ENCODE assay signal across 9 cellular contexts in genomic region chr3:25441234-25441856, GRCh38. TPM values are rescaled to one million over a fixed set of nuclear protein-coding genes. Genes with fewer than 3 reads are reported as not detected.
DNase-seq lines count a peak whose midpoint lies in the region; ATAC-seq, FAIRE-seq and TF ChIP-seq lines count a peak whose summit lies in the region.
"Had no signal": no experiment of that assay in that cellular context is flagged by ENCODE, and none has a peak within 500 bp of the region (broad histone marks: within the 10 kb centered on the region; RNA-seq: fewer than 3 reads in every experiment).

No MANE protein-coding gene starts in this region.

- peak in 1 of 2 experiments; percentile 43 for DNase-seq in Caco-2
- no peak for DNase-seq in GM12878 (ENCODE audit: low read depth, low spot score)
- DNase-seq in neural progenitor cell (ENCODE audit: low spot score), result peak; percentile 8
- no peak for DNase-seq in cortex of kidney (lab: John Stamatoyannopoulos, UW)
- DNase-seq in suprapubic skin (ENCODE audit: low spot score in 2 of 2), result no peak
- DNase-seq in DMS153 treated with DMSO at 0.1 percent for 48 hours (lab: John Stamatoyannopoulos, UW; ENCODE audit: unreplicated experiment), result no peak
- DNase-seq: NCI-H1105 had no signal

- POLR2A ChIA-PET in Caco-2 (lab: Charles Lee), result no interaction called here
- POLR2A ChIA-PET in GM12878 (lab: Charles Lee), result no interaction called here

- H3K9ac ChIP-seq in KMS-11, result no peak overlapping the region
- H3K9ac ChIP-seq in GM12878 (ENCODE audit: control insufficient read depth, insufficient read depth, low read length), result no peak overlapping the region
- H3K9ac ChIP-seq in neural progenitor cell, result no peak overlapping the region

- in situ Hi-C loops in GM12878 (cut with MboI), result no loop called here

- H3K27ac ChIP-seq in KMS-11, result no peak overlapping the region
- no peak overlapping the region for H3K27ac ChIP-seq in GM12878 (ENCODE audit: control insufficient read depth, insufficient read depth)
- no peak overlapping the region for H3K27ac ChIP-seq in neural progenitor cell
- H3K27ac ChIP-seq in suprapubic skin, result no peak overlapping the region

- 59% methylated on average over 16 of the region's 17 CpGs for WGBS in GM12878 (ENCODE audit: insufficient coverage, insufficient replicate concordance, low lambda C conversion rate, missing lambda C conversion rate)
- WGBS in suprapubic skin, result 94% methylated on average over 17 of the region's 17 CpGs

- H3K36me3 Mint-ChIP-seq in Caco-2 (ENCODE audit: insufficient read depth, unreplicated experiment), result no peaks in the 10 kb centered on the region
- H3K36me3 Mint-ChIP-seq in neural progenitor cell, result no peaks in the 10 kb centered on the region

- BruUV-seq in Caco-2 (replicated peaks; lab: Mats Ljungman, UMichigan) (no TSS peak), GM12878 (replicated peaks; lab: Mats Ljungman, UMichigan) (no TSS peak)

- FAIRE-seq in GM12878 (lab: Jason Lieb, UNC), result no peak

- H3K4me3 Mint-ChIP-seq in Caco-2 (ENCODE audit: unreplicated experiment) (no peak overlapping the region), neural progenitor cell (no peak overlapping the region)

- H3K27ac Mint-ChIP-seq in Caco-2 (ENCODE audit: unreplicated experiment) (no peak overlapping the region), neural progenitor cell (no peak overlapping the region)

- H3K4me1 Mint-ChIP-seq in Caco-2 (ENCODE audit: low read depth, unreplicated experiment) (peaks cover 14% of the 10 kb centered on the region), neural progenitor cell (peaks cover 10% of the 10 kb centered on the region)

- TF ChIP-seq CTCF in Caco-2 (IDR thresholded peaks at IDR 0.05; ENCODE audit: insufficient read depth in 1 of 2, low read depth in 1 of 2, low read length in 1 of 2, severe bottlenecking in 1 of 2, unreplicated experiment in 1 of 2) (peak; percentile 60 to 79), KMS-11 (conservative IDR thresholded peaks at IDR 0.05; ENCODE audit: low read depth, low read length) (peak; percentile 79), GM12878 (IDR thresholded peaks at IDR 0.05 in 2 of 3, conservative IDR thresholded peaks at IDR 0.05 in 1 of 3; ENCODE audit: control insufficient read depth in 2 of 3, extremely low read depth in 1 of 3, insufficient read depth in 1 of 3, low read depth in 3 of 3, low read length in 3 of 3) (peak; percentile 45 to 82 (median 75)), neural progenitor cell (IDR thresholded peaks at IDR 0.05) (peak; percentile 73), suprapubic skin (IDR thresholded peaks at IDR 0.05) (peak in 1 of 2 donors; percentile 35)

- H2AFZ ChIP-seq in KMS-11 (ENCODE audit: low read depth), result no peak overlapping the region
- no peak overlapping the region for H2AFZ ChIP-seq in GM12878 (ENCODE audit: control insufficient read depth, low read depth, low read length)
- no peak overlapping the region for H2AFZ ChIP-seq in neural progenitor cell (replicated peaks)

- TF ChIP-seq RAD21 in GM12878 (IDR thresholded peaks at IDR 0.05; ENCODE audit: insufficient read depth, low read depth, low read length), result no peak

- H3K4me2 ChIP-seq in KMS-11 (no peak overlapping the region), GM12878 (ENCODE audit: control insufficient read depth, insufficient read depth) (no peak overlapping the region), neural progenitor cell (no peak overlapping the region)

- intact Hi-C loops in Caco-2 (cut with micrococcal nuclease; ENCODE audit: unreplicated experiment), result no loop called here
- intact Hi-C loops in GM12878 (cut with micrococcal nuclease; ENCODE audit: unreplicated experiment), result no loop called here

- SMC1A ChIA-PET in GM12878 (lab: Charles Lee; ENCODE audit: uncharacterized antibody, unreplicated experiment), result no interaction called here

- no peak for TF ChIP-seq EP300 in GM12878 (IDR thresholded peaks at IDR 0.05; ENCODE audit: borderline replicate concordance in 1 of 2, control insufficient read depth in 1 of 2, low read depth in 2 of 2, low read length in 2 of 2)
- no peak for TF ChIP-seq EP300 in suprapubic skin (IDR thresholded peaks at IDR 0.05)

- H3K79me2 ChIP-seq in KMS-11 (ENCODE audit: insufficient read depth, low read depth) (no peaks in the 10 kb centered on the region), GM12878 (ENCODE audit: control insufficient read depth, insufficient read depth, low read length) (no peaks in the 10 kb centered on the region), neural progenitor cell (ENCODE audit: low read depth) (no peaks in the 10 kb centered on the region)

- H3K4me1 ChIP-seq in Caco-2, result peaks cover 5% of the 10 kb centered on the region; the same call in 1 of the 2 replicates
- no peaks in the 10 kb centered on the region for H3K4me1 ChIP-seq in KMS-11 (ENCODE audit: low read depth, poor library complexity, severe bottlenecking)
- H3K4me1 ChIP-seq in GM12878 (ENCODE audit: control insufficient read depth, insufficient read depth, low read length), result no peaks in the 10 kb centered on the region
- H3K4me1 ChIP-seq in neural progenitor cell, result peaks cover 8% of the 10 kb centered on the region
- no peaks in the 10 kb centered on the region for H3K4me1 ChIP-seq in suprapubic skin

- H3K4me3 ChIP-seq in Caco-2 (ENCODE audit: low read depth, low read length) (no peak overlapping the region), KMS-11 (IDR thresholded peaks at IDR 0.05; ENCODE audit: insufficient read depth, low read depth, low read length) (no peak overlapping the region), GM12878 (no peak overlapping the region), neural progenitor cell (no peak overlapping the region), suprapubic skin (no peak overlapping the region)

- TF ChIP-seq POLR2A in GM12878 (IDR thresholded peaks at IDR 0.05; ENCODE audit: low read depth, low read length) (no peak), suprapubic skin (IDR thresholded peaks at IDR 0.05) (no peak)

- H3K36me3 ChIP-seq in Caco-2 (ENCODE audit: control insufficient read depth, insufficient read depth, low read length) (no peaks in the 10 kb centered on the region), KMS-11 (ENCODE audit: insufficient read depth) (no peaks in the 10 kb centered on the region), GM12878 (ENCODE audit: control insufficient read depth in 2 of 2, insufficient read depth in 2 of 2, low read length in 1 of 2) (no peaks in the 10 kb centered on the region), neural progenitor cell (no peaks in the 10 kb centered on the region), suprapubic skin (no peaks in the 10 kb centered on the region)

- ATAC-seq in GM12878 (peak; percentile 49; the same call in 1 of the 3 replicates), GM18861 (IDR thresholded peaks at IDR 0.05; ENCODE audit: unreplicated experiment) (no peak)

- CTCF ChIA-PET in Caco-2 (lab: Charles Lee) (no interaction called here), GM12878 (lab: Yijun Ruan, JAX) (interaction anchor here (0.6 to 1.8 kb wide), 14 partner anchors 9 to 390 kb away, joined by 3 to 5 read pairs (median 4); no protein-coding TSS in a partner anchor)

- H4K20me1 ChIP-seq in KMS-11 (ENCODE audit: insufficient read depth), result no peaks in the 10 kb centered on the region
- H4K20me1 ChIP-seq in GM12878 (ENCODE audit: control insufficient read depth, insufficient read depth), result no peaks in the 10 kb centered on the region
- no peaks in the 10 kb centered on the region for H4K20me1 ChIP-seq in neural progenitor cell (ENCODE audit: low read depth)

- RAD21 ChIA-PET in GM12878 (lab: Charles Lee; ENCODE audit: unreplicated experiment), result no interaction called here

- no peaks in the 10 kb centered on the region for H3K9me3 Mint-ChIP-seq in Caco-2 (ENCODE audit: unreplicated experiment)
- no peaks in the 10 kb centered on the region for H3K9me3 Mint-ChIP-seq in neural progenitor cell

- no peaks in the 10 kb centered on the region for H3K9me3 ChIP-seq in Caco-2
- no peaks in the 10 kb centered on the region for H3K9me3 ChIP-seq in GM12878 (replicated peaks; ENCODE audit: control insufficient read depth, insufficient read depth, low read length)
- H3K9me3 ChIP-seq in neural progenitor cell (ENCODE audit: low read depth), result no peaks in the 10 kb centered on the region
- H3K9me3 ChIP-seq in suprapubic skin, result no peaks in the 10 kb centered on the region

- H3K27me3 ChIP-seq in Caco-2 (replicated peaks; ENCODE audit: control insufficient read depth, insufficient read depth, low read length) (no peaks in the 10 kb centered on the region), KMS-11 (ENCODE audit: insufficient read depth, low read depth) (no peaks in the 10 kb centered on the region), GM12878 (replicated peaks in 1 of 2; ENCODE audit: control insufficient read depth in 2 of 2, insufficient read depth in 2 of 2, low read length in 1 of 2) (no peaks in the 10 kb centered on the region; a peak in 1 of 4 replicates), neural progenitor cell (no peaks in the 10 kb centered on the region), suprapubic skin (no peaks in the 10 kb centered on the region)

- H3F3A ChIP-seq in neural progenitor cell (ENCODE audit: low read depth), result peaks cover 14% of the 10 kb centered on the region

- H3K27me3 Mint-ChIP-seq in Caco-2 (ENCODE audit: insufficient read depth, unreplicated experiment) (no peaks in the 10 kb centered on the region), neural progenitor cell (ENCODE audit: insufficient read depth, low read depth) (no peaks in the 10 kb centered on the region)

TF ChIP-seq in GM12878, 131 proteins besides CTCF, POLR2A, EP300 and RAD21 (continues in another document):
- TF ChIP-seq SREBF2 (IDR thresholded peaks at IDR 0.05; ENCODE audit: low read length) (no peak), SMC3 (IDR thresholded peaks at IDR 0.05; ENCODE audit: borderline replicate concordance, low read length) (peak; percentile 16; the same call in 1 of the 2 replicates)

RNA-seq across cellular contexts. Expression of gene RARB, which starts 13.3 kb away (rescaled TPM):
- 2.5 and 3.8 TPM in 2 replicates for total RNA-seq in Caco-2 (2022)
- total RNA-seq in GM12878 (2013; cell fraction: nucleolus; rRNA removed), result 0.15 TPM in 1 of 2 replicates, not detected in the other
- not detected in 2 replicates for total RNA-seq in GM12878 (2014; rRNA removed)
- not detected in 2 replicates for total RNA-seq in GM12878 (2014; rRNA removed; fragmentation: Illumina TruSeq; extraction: Trizol)
- total RNA-seq in GM12878 (2021), result not detected in 2 replicates
- not detected for polyA plus RNA-seq in GM12878 (2011; ENCODE audit: low read depth)
- not detected in 2 replicates for polyA plus RNA-seq in GM12878 (2011; rRNA removed)
- polyA plus RNA-seq in GM12878 (2011; cell fraction: cytosol; rRNA removed), result not detected in 2 replicates
- polyA plus RNA-seq in GM12878 (2011; cell fraction: nucleus; rRNA removed), result not detected in 2 replicates
- 0.04 TPM in 1 of 2 replicates, not detected in the other for polyA plus RNA-seq in GM12878 (2012)
- not detected in 2 replicates for polyA plus RNA-seq in GM12878 (2014; fragmentation: Illumina TruSeq; extraction: Trizol)
- polyA plus RNA-seq in GM12878 (2014; fragmentation: Nextera tagmentation; extraction: Ambion mirVana), result under 1 TPM; 0.05 to 0.06 TPM
- polyA plus RNA-seq in GM12878 (2014; rRNA removed), result not detected in 2 replicates
- not detected for polyA plus RNA-seq in GM12878 (2016; fragmentation: Nextera tagmentation; extraction: Ambion mirVana)
- polyA minus RNA-seq in GM12878 (2011; rRNA and poly(A)+ RNA removed), result not detected in 2 replicates
- not detected in 2 replicates for polyA minus RNA-seq in GM12878 (2011; cell fraction: cytosol; rRNA and poly(A)+ RNA removed)
- not detected in 2 replicates for polyA minus RNA-seq in GM12878 (2011; cell fraction: nucleus; rRNA and poly(A)+ RNA removed)
- total RNA-seq in neural progenitor cell (ENCODE audit: low replicate concordance), result 1.4 and 1.8 TPM in 2 replicates
- total RNA-seq in suprapubic skin, result 1 to 10 TPM; 1.3 to 3.9 (median 1.5) TPM
